In genomic region chr2:240197439-240198139, GRCh38 we compare ENCODE assay signal across 20 cellular contexts. TPM values are rescaled to one million over a fixed set of nuclear protein-coding genes. Genes with fewer than 3 reads are reported as not detected.
DNase-seq lines count a peak whose midpoint lies in the region; ATAC-seq, FAIRE-seq and TF ChIP-seq lines count a peak whose summit lies in the region.
"Had no signal": no experiment of that assay in that cellular context is flagged by ENCODE, and none has a peak within 500 bp of the region (broad histone marks: within the 10 kb centered on the region; RNA-seq: fewer than 3 reads in every experiment).

No MANE protein-coding gene starts in this region.

- H3K9ac ChIP-seq in HepG2 (ENCODE audit: insufficient read depth, low read depth, low read length) (no peak overlapping the region), neural progenitor cell (no peak overlapping the region)

- H3K4me1 ChIP-seq in right cardiac atrium (ENCODE audit: control insufficient read depth, insufficient read depth, low read length) (no peaks in the 10 kb centered on the region), HepG2 (ENCODE audit: insufficient read depth, low read length) (no peaks in the 10 kb centered on the region), neural progenitor cell (peaks cover 28% of the 10 kb centered on the region)

- CTCF ChIA-PET in HepG2 (lab: Yijun Ruan, JAX; ENCODE audit: low intra/inter-chr PET ratio, low total read pairs), result no interaction called here

- no peak for FAIRE-seq in HepG2 (lab: Jason Lieb, UNC)
- FAIRE-seq in GM19239 (lab: Jason Lieb, UNC), result no peak
- no peak for FAIRE-seq in D721Med (lab: Jason Lieb, UNC)
- FAIRE-seq: A204.1 had no signal

- BruUV-seq in HepG2 (replicated peaks; lab: Mats Ljungman, UMichigan), result no TSS peak

- H3K4me3 ChIP-seq in right cardiac atrium (ENCODE audit: low read length) (no peak overlapping the region), HepG2 (replicated peaks in 1 of 3; ENCODE audit: insufficient read depth in 1 of 3, low read depth in 2 of 3, low read length in 3 of 3) (no peak overlapping the region), neural progenitor cell (no peak overlapping the region)

- no peak for TF ChIP-seq POLR2A in HepG2 (IDR thresholded peaks at IDR 0.05; ENCODE audit: insufficient read depth in 1 of 2, low read depth in 2 of 2, low read length in 2 of 2)

- TF ChIP-seq EP300 in HepG2 (IDR thresholded peaks at IDR 0.05; ENCODE audit: low read depth in 2 of 2, low read length in 2 of 2) (no peak), HepG2 (CRISPR knock-in tag; IDR thresholded peaks at IDR 0.05; ENCODE audit: borderline replicate concordance) (no peak)

- WGBS in right cardiac atrium, result 95% methylated on average over 17 of the region's 17 CpGs
- WGBS in HepG2 (ENCODE audit: low lambda C conversion rate), result 61% methylated on average over 17 of the region's 17 CpGs

- TF ChIP-seq RAD21 in HepG2 (CRISPR knock-in tag; IDR thresholded peaks at IDR 0.05), result no peak

- H3K27ac Mint-ChIP-seq in stimulated activated effector memory CD8-positive, alpha-beta T cell treated with anti-CD3 and anti-CD28 coated beads, Interleukin-12 subunit alpha, Interleukin-12 subunit beta, amount 100 ng/mL, for 72 hours, result no peak overlapping the region
- H3K27ac Mint-ChIP-seq in neural progenitor cell, result no peak overlapping the region

- H3K27me3 ChIP-seq in right cardiac atrium (ENCODE audit: control insufficient read depth, insufficient read depth) (no peaks in the 10 kb centered on the region), HepG2 (ENCODE audit: control insufficient read depth in 1 of 2, insufficient read depth in 2 of 2, low read length in 2 of 2) (peaks cover 9 to 60% of the 10 kb centered on the region in 2 experiments), neural progenitor cell (no peaks in the 10 kb centered on the region)

- H3K9me3 ChIP-seq in right cardiac atrium (ENCODE audit: control insufficient read depth, low read length) (no peaks in the 10 kb centered on the region), HepG2 (ENCODE audit: low read length) (no peaks in the 10 kb centered on the region), neural progenitor cell (ENCODE audit: low read depth) (no peaks in the 10 kb centered on the region)

- H3K9me3 Mint-ChIP-seq in stimulated activated effector memory CD8-positive, alpha-beta T cell treated with anti-CD3 and anti-CD28 coated beads, Interleukin-12 subunit alpha, Interleukin-12 subunit beta, amount 100 ng/mL, for 72 hours, result no peaks in the 10 kb centered on the region
- peaks cover 5% of the 10 kb centered on the region for H3K9me3 Mint-ChIP-seq in neural progenitor cell

- in situ Hi-C loops in HepG2 (cut with HindIII; ENCODE audit: extremely low pct_ligation_motif_present, low pct_unique_long_range_greater_than_20kb), result no loop called here

- H3K4me3 Mint-ChIP-seq in stimulated activated effector memory CD8-positive, alpha-beta T cell treated with anti-CD3 and anti-CD28 coated beads, Interleukin-12 subunit alpha, Interleukin-12 subunit beta, amount 100 ng/mL, for 72 hours, result no peak overlapping the region
- no peak overlapping the region for H3K4me3 Mint-ChIP-seq in neural progenitor cell

- peaks cover 20% of the 10 kb centered on the region for H3F3A ChIP-seq in neural progenitor cell (ENCODE audit: low read depth)

- H3K27ac ChIP-seq in right cardiac atrium (ENCODE audit: low read length) (no peak overlapping the region), HepG2 (ENCODE audit: extremely low read length, insufficient read depth, low read length) (no peak overlapping the region), neural progenitor cell (no peak overlapping the region)
- H3K27ac ChIP-seq: HL-60, RWPE1 had no signal

- H3K79me2 ChIP-seq in HepG2 (ENCODE audit: insufficient read depth, low read length), result no peaks in the 10 kb centered on the region
- no peaks in the 10 kb centered on the region for H3K79me2 ChIP-seq in neural progenitor cell (ENCODE audit: low read depth)

- H3K36me3 Mint-ChIP-seq in stimulated activated effector memory CD8-positive, alpha-beta T cell treated with anti-CD3 and anti-CD28 coated beads, Interleukin-12 subunit alpha, Interleukin-12 subunit beta, amount 100 ng/mL, for 72 hours, result no peaks in the 10 kb centered on the region
- no peaks in the 10 kb centered on the region for H3K36me3 Mint-ChIP-seq in neural progenitor cell

- H3K36me3 ChIP-seq in HepG2 (replicated peaks in 1 of 2; ENCODE audit: control insufficient read depth in 1 of 2, insufficient read depth in 2 of 2, low read length in 2 of 2) (no peaks in the 10 kb centered on the region), neural progenitor cell (no peaks in the 10 kb centered on the region)

- no peak overlapping the region for H3K4me2 ChIP-seq in HepG2 (ENCODE audit: low read depth, low read length)
- no peak overlapping the region for H3K4me2 ChIP-seq in neural progenitor cell

- H4K20me1 ChIP-seq in HepG2 (ENCODE audit: insufficient read depth, low read length) (no peaks in the 10 kb centered on the region), neural progenitor cell (ENCODE audit: low read depth) (no peaks in the 10 kb centered on the region)

- H2AFZ ChIP-seq in HepG2 (ENCODE audit: low read length) (no peak overlapping the region), neural progenitor cell (replicated peaks) (no peak overlapping the region)

- peaks cover 6% of the 10 kb centered on the region for H3K4me1 Mint-ChIP-seq in stimulated activated effector memory CD8-positive, alpha-beta T cell treated with anti-CD3 and anti-CD28 coated beads, Interleukin-12 subunit alpha, Interleukin-12 subunit beta, amount 100 ng/mL, for 72 hours
- peaks cover 30% of the 10 kb centered on the region for H3K4me1 Mint-ChIP-seq in neural progenitor cell

- ATAC-seq in right cardiac atrium (no peak), HepG2 (no peak), GM21786 (IDR thresholded peaks at IDR 0.05; ENCODE audit: unreplicated experiment) (no peak)
- peak; percentile 17 for ATAC-seq in stimulated activated effector memory CD8-positive, alpha-beta T cell treated with anti-CD3 and anti-CD28 coated beads, Interleukin-12 subunit alpha, Interleukin-12 subunit beta, amount 100 ng/mL, for 72 hours
- ATAC-seq: HCT116 had no signal

- no peak for TF ChIP-seq CTCF in HepG2 (CRISPR knock-in tag; IDR thresholded peaks at IDR 0.05)
- no peak for TF ChIP-seq CTCF in neural progenitor cell (IDR thresholded peaks at IDR 0.05)
- no peak for TF ChIP-seq CTCF in D721Med (IDR thresholded peaks at IDR 0.05; ENCODE audit: insufficient read depth, missing control alignments)

- intact Hi-C loops in cardiac septum (cut with DNase I) (no loop called here), right cardiac atrium (cut with DNase I) (no loop called here), HepG2 (cut with micrococcal nuclease; ENCODE audit: unreplicated experiment) (no loop called here)

- H3K27me3 Mint-ChIP-seq in neural progenitor cell (ENCODE audit: insufficient read depth, low read depth), result peaks cover 2% of the 10 kb centered on the region

- DNase-seq in cardiac septum (ENCODE audit: low spot score) (peak; percentile 51), right cardiac atrium (no peak), HepG2 (ENCODE audit: low spot score) (no peak), neural progenitor cell (ENCODE audit: low spot score) (no peak), GM19239 (ENCODE audit: insufficient read length, low spot score) (no peak), D721Med (ENCODE audit: insufficient read length, low spot score) (no peak)
- DNase-seq in stimulated activated effector memory CD8-positive, alpha-beta T cell treated with anti-CD3 and anti-CD28 coated beads, Interleukin-12 subunit alpha, Interleukin-12 subunit beta, amount 100 ng/mL, for 72 hours (ENCODE audit: low spot score in 2 of 2), result no peak
- DNase-seq: C1 segment of cervical spinal cord, COR-L47, KG1, NCI-H1092, NCI-H2227 treated with DMSO at 0.1 percent for 48 hours, NCI-H526 had no signal

- POLR2A ChIA-PET in HepG2 (lab: Yijun Ruan, JAX), result no interaction called here

TF ChIP-seq in HepG2, 621 proteins besides CTCF, POLR2A, EP300 and RAD21 (continues in another document):
- TF ChIP-seq ZNF30 (CRISPR knock-in tag; IDR thresholded peaks at IDR 0.05), result no peak
- TF ChIP-seq SP2 (CRISPR knock-in tag; IDR thresholded peaks at IDR 0.05), result no peak
- no peak for TF ChIP-seq ZNF101 (CRISPR knock-in tag; IDR thresholded peaks at IDR 0.05; ENCODE audit: borderline replicate concordance, low read depth)
- TF ChIP-seq ATF7 (IDR thresholded peaks at IDR 0.05), result 0 out of 2 replicates have a peak, but pooled peaks have one; percentile 9
- TF ChIP-seq ATF7 (CRISPR knock-in tag; IDR thresholded peaks at IDR 0.05), result no peak
- no peak for TF ChIP-seq SOX13 (IDR thresholded peaks at IDR 0.05)
- TF ChIP-seq SOX13 (CRISPR knock-in tag; conservative IDR thresholded peaks at IDR 0.05 in 1 of 2, IDR thresholded peaks at IDR 0.05 in 1 of 2), result no peak

RNA-seq across cellular contexts. Expression of gene OTOS, which starts 57.1 kb away (rescaled TPM):
- total RNA-seq in cardiac septum, result not detected
- total RNA-seq in right cardiac atrium, result not detected
- not detected for polyA plus RNA-seq in right cardiac atrium
- total RNA-seq in HepG2 (2016; rRNA removed; fragmentation: Illumina TruSeq; extraction: Trizol), result not detected in 2 replicates
- not detected in 2 replicates for total RNA-seq in HepG2 (2016; cell fraction: cytosol; rRNA removed; fragmentation: Illumina TruSeq; extraction: Trizol; ENCODE audit: low read depth)
- not detected in 2 replicates for total RNA-seq in HepG2 (2016; cell fraction: insoluble cytoplasmic fraction; rRNA removed; fragmentation: Illumina TruSeq; extraction: Trizol)
- total RNA-seq in HepG2 (2016; cell fraction: membrane; rRNA removed; fragmentation: Illumina TruSeq; extraction: Trizol), result not detected in 2 replicates
- total RNA-seq in HepG2 (2016; cell fraction: nucleus; rRNA removed; fragmentation: Illumina TruSeq; extraction: Trizol), result not detected in 2 replicates
- not detected in 2 replicates for polyA plus RNA-seq in HepG2 (2011; rRNA removed)
- polyA plus RNA-seq in HepG2 (2011; cell fraction: cytosol; rRNA removed), result not detected in 2 replicates
- not detected in 2 replicates for polyA plus RNA-seq in HepG2 (2011; cell fraction: nucleus; rRNA removed)
- polyA plus RNA-seq in HepG2 (2012), result not detected in 2 replicates
- not detected in 2 replicates for polyA plus RNA-seq in HepG2 (2016; cell fraction: cytosol; fragmentation: Illumina TruSeq; extraction: Trizol; ENCODE audit: low read depth)
- not detected in 2 replicates for polyA plus RNA-seq in HepG2 (2016; cell fraction: insoluble cytoplasmic fraction; fragmentation: Illumina TruSeq; extraction: Trizol; ENCODE audit: low read depth)
- not detected in 2 replicates for polyA plus RNA-seq in HepG2 (2016; cell fraction: membrane; fragmentation: Illumina TruSeq; extraction: Trizol; ENCODE audit: low read depth)
- polyA plus RNA-seq in HepG2 (2016; cell fraction: nucleus; fragmentation: Illumina TruSeq; extraction: Trizol; ENCODE audit: insufficient read depth, low read depth), result not detected in 2 replicates
- not detected in 2 replicates for polyA minus RNA-seq in HepG2 (2011; rRNA and poly(A)+ RNA removed; ENCODE audit: low replicate concordance)
- polyA minus RNA-seq in HepG2 (2011; cell fraction: cytosol; rRNA and poly(A)+ RNA removed), result not detected in 2 replicates
- polyA minus RNA-seq in HepG2 (2011; cell fraction: nucleus; rRNA and poly(A)+ RNA removed), result not detected in 2 replicates
- total RNA-seq in neural progenitor cell (ENCODE audit: low replicate concordance), result not detected in 2 replicates
- total RNA-seq: M059J, OCI-LY7 had no signal
